Comparison of ENCODE assay signal across 12 cellular contexts in genomic region chr13:26873174-26873698, GRCh38.
DNase-seq lines count a peak whose midpoint lies in the region; ATAC-seq and TF ChIP-seq lines count a peak whose summit lies in the region.
"Had no signal": no experiment of that assay in that cellular context is flagged by ENCODE, and none has a peak within 500 bp of the region (broad histone marks: within the 10 kb centered on the region; RNA-seq: fewer than 3 reads in every experiment).

No MANE protein-coding gene starts in this region.

- H3K36me3 Mint-ChIP-seq in CD8-positive, alpha-beta T cell: no peaks in the 10 kb centered on the region
- H3K36me3 Mint-ChIP-seq: CD4-positive, CD25-positive, alpha-beta regulatory T cell had no signal

- no peak overlapping the region for H2AFZ ChIP-seq in HCT116 (ENCODE audit: low read depth, low read length, poor library complexity, severe bottlenecking)

- no peak overlapping the region for H3K27ac ChIP-seq in BLaER1
- H3K27ac ChIP-seq in HCT116 (ENCODE audit: low read depth, low read length): no peak overlapping the region
- H3K27ac ChIP-seq in VCaP: no peak overlapping the region
- no peak overlapping the region for H3K27ac ChIP-seq in CD8-positive, alpha-beta T cell (ENCODE audit: low read depth, low read length)

- H3K9me3 ChIP-seq in BLaER1 (peaks cover 9% of the 10 kb centered on the region), HCT116 (ENCODE audit: control insufficient read depth in 1 of 2, insufficient read depth in 1 of 2, low read depth in 1 of 2, low read length in 2 of 2) (peaks cover 0 to 6% of the 10 kb centered on the region in 2 experiments; a peak in 1 of 4 replicates)
- no peaks in the 10 kb centered on the region for H3K9me3 ChIP-seq in CD8-positive, alpha-beta T cell (ENCODE audit: low read length)

- no peaks in the 10 kb centered on the region for H3K9me2 ChIP-seq in HCT116 (ENCODE audit: insufficient read depth)

- POLR2A ChIA-PET in HCT116 (lab: Charles Lee): no interaction called here
- POLR2A ChIA-PET in CD8-positive, alpha-beta T cell (lab: Charles Lee): no interaction called here

- intact Hi-C loops in HCT116 (cut with micrococcal nuclease): loop anchor here (1.0 kb wide), 1 partner anchor 166 kb away; no protein-coding TSS in a partner anchor
- intact Hi-C loops in CD8-positive, alpha-beta T cell (cut with DNase I, micrococcal nuclease): loop anchor here in 1 of 2 experiments (1.0 kb wide), 1 partner anchor 166 kb away; no protein-coding TSS in a partner anchor

- DNase-seq in HCT116 (ENCODE audit: low read depth, low spot score) (no peak), iPS-NIHi7 (ENCODE audit: extremely low spot score) (peak; percentile 23), OCI-M1 (lab: John Stamatoyannopoulos, UW) (no peak), GM20000 (ENCODE audit: low spot score) (no peak)
- DNase-seq in CD8-positive, alpha-beta T cell: no peak
- DNase-seq: NCI-H2171 had no signal

- H3K4me2 ChIP-seq in BLaER1 (peak overlapping the region; percentile 36), HCT116 (ENCODE audit: low read length) (no peak overlapping the region)

- H3K4me1 ChIP-seq in BLaER1 (peaks cover 9% of the 10 kb centered on the region), HCT116 (ENCODE audit: control insufficient read depth in 1 of 2, insufficient read depth in 2 of 2, low read length in 2 of 2) (no peaks in the 10 kb centered on the region)
- H3K4me1 ChIP-seq in CD8-positive, alpha-beta T cell (ENCODE audit: insufficient read depth, low read length): no peaks in the 10 kb centered on the region

- no peak for TF ChIP-seq POLR2A in HCT116 (IDR thresholded peaks at IDR 0.05; ENCODE audit: borderline replicate concordance, extremely low read depth, insufficient read depth, insufficient read length)

- H3K79me2 ChIP-seq in HCT116 (ENCODE audit: insufficient read depth, low read length): no peaks in the 10 kb centered on the region

- no peak for TF ChIP-seq RAD21 in HCT116 (IDR thresholded peaks at IDR 0.05; ENCODE audit: low read depth)

- ATAC-seq in HCT116: peak; percentile 32
- ATAC-seq in CD8-positive, alpha-beta T cell: no peak
- no peak for ATAC-seq in HG02840 (IDR thresholded peaks at IDR 0.05; ENCODE audit: low FRiP score, unreplicated experiment)

- H3K4me1 Mint-ChIP-seq in CD8-positive, alpha-beta T cell (ENCODE audit: low read depth): no peaks in the 10 kb centered on the region
- H3K4me1 Mint-ChIP-seq: CD4-positive, CD25-positive, alpha-beta regulatory T cell; IgD-negative memory B cell had no signal

- no peak overlapping the region for H3K27ac Mint-ChIP-seq in CD8-positive, alpha-beta T cell
- H3K27ac Mint-ChIP-seq: CD4-positive, CD25-positive, alpha-beta regulatory T cell; IgD-negative memory B cell; T-helper 1 cell treated with Interleukin-12 subunit alpha and Interleukin-12 subunit beta and Interleukin-4 antibody, amounts not matched to agents 30 μg/mL and 1 μg/mL, for 36 hours had no signal

- H3K9ac ChIP-seq in BLaER1 (no peak overlapping the region), HCT116 (ENCODE audit: low read length) (no peak overlapping the region)

- BruUV-seq in HCT116 (replicated peaks; lab: Mats Ljungman, UMichigan): no TSS peak

- peaks cover 5% of the 10 kb centered on the region for H3K27me3 Mint-ChIP-seq in CD8-positive, alpha-beta T cell (ENCODE audit: low read depth)
- H3K27me3 Mint-ChIP-seq: CD4-positive, CD25-positive, alpha-beta regulatory T cell had no signal

- TF ChIP-seq CTCF in HCT116 (IDR thresholded peaks at IDR 0.05 in 2 of 3, conservative IDR thresholded peaks at IDR 0.05 in 1 of 3; ENCODE audit: borderline replicate concordance in 1 of 3, insufficient read depth in 1 of 3, low read depth in 2 of 3, low read length in 2 of 3): no peak
- TF ChIP-seq CTCF in VCaP (conservative IDR thresholded peaks at IDR 0.05): peak; percentile 63
- TF ChIP-seq CTCF in CD8-positive, alpha-beta T cell (IDR thresholded peaks at IDR 0.05): no peak
- TF ChIP-seq CTCF in GM20000 (IDR thresholded peaks at IDR 0.05; ENCODE audit: extremely low read depth, missing control alignments): no peak

- H3K36me3 ChIP-seq in BLaER1 (no peaks in the 10 kb centered on the region), HCT116 (ENCODE audit: control insufficient read depth in 1 of 2, insufficient read depth in 2 of 2, low read length in 2 of 2) (no peaks in the 10 kb centered on the region)
- H3K36me3 ChIP-seq in CD8-positive, alpha-beta T cell (ENCODE audit: insufficient read depth, low read length): no peaks in the 10 kb centered on the region

- peaks cover 7% of the 10 kb centered on the region for H3K9me3 Mint-ChIP-seq in CD8-positive, alpha-beta T cell

- H4K20me1 ChIP-seq in BLaER1 (no peaks in the 10 kb centered on the region; the same call in 1 of the 2 replicates), HCT116 (ENCODE audit: insufficient read depth) (no peaks in the 10 kb centered on the region)

- no peak overlapping the region for H3K4me3 Mint-ChIP-seq in CD8-positive, alpha-beta T cell
- H3K4me3 Mint-ChIP-seq: CD4-positive, CD25-positive, alpha-beta regulatory T cell; T-helper 1 cell treated with Interleukin-12 subunit alpha and Interleukin-12 subunit beta and Interleukin-4 antibody, amounts not matched to agents 30 μg/mL and 1 μg/mL, for 36 hours had no signal

- RAD21 ChIA-PET in HCT116 (lab: Charles Lee; ENCODE audit: low non-redundant PET in 1 of 2, low total read pairs in 2 of 2, uncharacterized antibody in 2 of 2, unreplicated experiment in 2 of 2): interaction anchor here in 1 of 2 experiments (0.9 to 1.2 kb wide), 2 partner anchors 165 to 175 kb away, joined by 4 read pairs; no protein-coding TSS in a partner anchor

- no peak overlapping the region for H3K4me3 ChIP-seq in BLaER1
- H3K4me3 ChIP-seq in HCT116 (replicated peaks in 1 of 2; ENCODE audit: low read depth in 1 of 2, low read length in 2 of 2): no peak overlapping the region
- no peak overlapping the region for H3K4me3 ChIP-seq in CD8-positive, alpha-beta T cell (ENCODE audit: low read depth, low read length)

- H3K27me3 ChIP-seq in BLaER1 (no peaks in the 10 kb centered on the region), HCT116 (ENCODE audit: insufficient read depth, low read length) (peaks cover 29% of the 10 kb centered on the region; the same call in 1 of the 2 replicates)
- H3K27me3 ChIP-seq in CD8-positive, alpha-beta T cell (ENCODE audit: insufficient read depth, low read length): no peaks in the 10 kb centered on the region

- CTCF ChIA-PET in HCT116 (lab: Charles Lee): interaction anchor here (0.7 to 2.6 kb wide), 15 partner anchors 8 to 688 kb away, joined by 3 to 17 read pairs (median 4); no protein-coding TSS in a partner anchor
- CTCF ChIA-PET in CD8-positive, alpha-beta T cell (lab: Charles Lee): interaction anchor here (0.7 to 3.7 kb wide), 9 partner anchors 8 to 165 kb away, joined by 3 to 59 read pairs (median 3); no protein-coding TSS in a partner anchor

TF ChIP-seq in HCT116, 20 proteins besides CTCF, POLR2A, EP300 and RAD21:
- TF ChIP-seq CEBPB (IDR thresholded peaks at IDR 0.05; ENCODE audit: low read depth) (no peak), POLR2AphosphoS5 (IDR thresholded peaks at IDR 0.05; ENCODE audit: low read depth, low read length) (no peak), ZNF274 (IDR thresholded peaks at IDR 0.05; ENCODE audit: low read depth, low read length) (no peak), FOSL1 (IDR thresholded peaks at IDR 0.05; ENCODE audit: low read depth) (no peak), SP1 (IDR thresholded peaks at IDR 0.05; ENCODE audit: low read depth) (no peak)
